ENCODE assay signal across 8 cellular contexts in the genomic region with DNA sequence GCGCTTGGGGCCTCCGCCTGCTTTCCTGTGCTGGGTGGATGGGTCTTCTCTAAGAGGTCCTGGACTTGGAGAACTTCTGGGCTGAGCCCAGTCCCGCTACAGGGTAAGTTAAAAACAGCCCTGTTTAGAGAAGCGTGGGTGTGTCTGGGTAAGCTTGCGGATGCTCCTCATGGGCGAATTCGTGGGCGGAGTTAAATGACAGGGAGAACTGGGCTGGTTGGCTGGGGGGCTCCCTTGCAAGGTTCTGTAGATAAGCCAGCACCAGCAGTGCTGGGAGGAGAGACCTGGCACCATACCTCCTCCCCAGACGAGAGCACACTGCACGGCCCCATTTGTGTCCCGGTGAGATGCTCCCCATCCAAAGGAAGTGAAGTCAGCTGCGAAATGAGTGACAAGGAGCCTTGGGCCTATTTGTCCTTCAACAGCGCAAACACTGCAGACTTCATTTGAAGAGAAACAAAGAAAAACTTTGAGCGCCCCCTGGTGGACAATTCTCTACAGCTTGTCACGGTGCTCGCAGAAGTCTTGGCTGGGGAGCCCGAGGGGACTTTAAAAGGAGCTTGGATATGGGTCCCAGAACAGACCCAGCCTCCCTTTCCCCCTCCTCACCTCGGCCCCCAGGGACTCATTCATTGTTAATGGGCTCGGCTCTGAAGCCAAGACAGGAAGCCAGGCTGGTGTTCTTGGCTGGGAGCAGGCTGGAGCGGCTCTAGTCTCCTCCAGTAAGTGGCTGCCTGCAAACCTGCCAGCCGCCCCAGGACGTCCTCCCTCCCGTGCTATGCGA.
DNase-seq lines count a peak whose midpoint lies in the region; ATAC-seq and TF ChIP-seq lines count a peak whose summit lies in the region.

No MANE protein-coding gene starts in this region.

- H3K79me2 ChIP-seq in DND-41 (ENCODE audit: insufficient read depth, low read length) = no peaks in the 10 kb centered on the region

- no peak overlapping the region for H3K4me3 ChIP-seq in DND-41 (ENCODE audit: low read depth in 1 of 2, low read length in 2 of 2)

- no peaks in the 10 kb centered on the region for H3K36me3 ChIP-seq in DND-41 (ENCODE audit: insufficient read depth, low read length)

- peaks cover 2% of the 10 kb centered on the region for H3K27me3 ChIP-seq in DND-41 (ENCODE audit: insufficient read depth, low read length, poor library complexity)

- no peak overlapping the region for H3K9ac ChIP-seq in DND-41 (ENCODE audit: low read depth, low read length)

- H2AFZ ChIP-seq in DND-41 (ENCODE audit: low read depth, low read length) = no peak overlapping the region

- peak; percentile 81 for DNase-seq in DND-41
- DNase-seq in NCI-H345 treated with DMSO at 0.1 percent for 48 hours (lab: John Stamatoyannopoulos, UW; ENCODE audit: unreplicated experiment) = peak; percentile 83
- DNase-seq in cerebellar cortex (ENCODE audit: low spot score) = peak; percentile 97
- peak; percentile 51 for DNase-seq in kidney glomerular epithelial cell (lab: John Stamatoyannopoulos, UW)
- DNase-seq in stimulated activated CD4-positive, alpha-beta T cell treated with anti-CD3 and anti-CD28 coated beads, Interleukin-1b, Interleukin-23, amount 100 ng/mL, for 48 hours = peak; percentile 81

- 0 out of 2 replicates have a peak, but pooled peaks cover 2% of the 10 kb centered on the region for H3K4me1 ChIP-seq in DND-41 (ENCODE audit: insufficient read depth, low read length)

- H3K27ac ChIP-seq in DND-41 (ENCODE audit: low read length) = no peak overlapping the region

- H3K9me3 ChIP-seq in DND-41 (ENCODE audit: insufficient read depth, low read length, severe bottlenecking) = no peaks in the 10 kb centered on the region

- no peak overlapping the region for H3K4me2 ChIP-seq in DND-41 (ENCODE audit: insufficient read depth, low read length)

- H4K20me1 ChIP-seq in DND-41 (ENCODE audit: insufficient read depth, low read length) = no peaks in the 10 kb centered on the region; the same call in 1 of the 2 replicates

- ATAC-seq in DND-41 (ENCODE audit: insufficient read depth, low read depth) (peak; percentile 97), HG02938 (IDR thresholded peaks at IDR 0.05; ENCODE audit: unreplicated experiment) (peak; percentile 71), GM21447 (IDR thresholded peaks at IDR 0.05; ENCODE audit: unreplicated experiment) (no peak)
- peak; percentile 77 to 84 for ATAC-seq in activated CD4-positive, CD25-positive, alpha-beta regulatory T cell treated with anti-CD3 and anti-CD28 coated beads, Interleukin-2, amount 50 U/mL, for 24 hours

- TF ChIP-seq CTCF in DND-41 (IDR thresholded peaks at IDR 0.05; ENCODE audit: borderline replicate concordance, extremely low read depth, low read length, poor library complexity, severe bottlenecking) = peak; percentile 89
